Comparison of ENCODE assay signal across 17 cellular contexts in genomic region chr1:211287218-211287617, GRCh38. TPM values are rescaled to one million over a fixed set of nuclear protein-coding genes. Genes with fewer than 3 reads are reported as not detected.
DNase-seq lines count a peak whose midpoint lies in the region; ATAC-seq, FAIRE-seq and TF ChIP-seq lines count a peak whose summit lies in the region.
"Had no signal": no experiment of that assay in that cellular context is flagged by ENCODE, and none has a peak within 500 bp of the region (broad histone marks: within the 10 kb centered on the region; RNA-seq: fewer than 3 reads in every experiment).

No MANE protein-coding gene starts in this region.

- H3K9me3 Mint-ChIP-seq in HFFc6: no peaks in the 10 kb centered on the region
- H3K9me3 Mint-ChIP-seq: CD14-positive monocyte had no signal

- CTCF ChIA-PET in H1 (lab: Charles Lee; ENCODE audit: partially characterized antibody): no interaction called here

- in situ Hi-C loops in gastrocnemius medialis (cut with MboI; ENCODE audit: low sequenced_read_pairs in 4 of 4): no loop called here

- peaks cover 33% of the 10 kb centered on the region for H3K36me3 Mint-ChIP-seq in HFFc6 (ENCODE audit: low read depth)

- no peaks in the 10 kb centered on the region for H3K79me2 ChIP-seq in H1 (ENCODE audit: control insufficient read depth in 1 of 2, insufficient read depth in 2 of 2, low read length in 2 of 2)

- no peak overlapping the region for H4K5ac ChIP-seq in H1 (ENCODE audit: insufficient read length, low read depth, low read length)

- DNase-seq in Right ventricle myocardium superior (no peak), left ventricle myocardium inferior (no peak), NCI-H82 (lab: John Stamatoyannopoulos, UW) (peak; percentile 79), H1 (ENCODE audit: low read depth in 1 of 2, low spot score in 2 of 2) (no peak), gastrocnemius medialis (peak in 1 of 2 donors; percentile 21), HFFc6 (no peak)
- DNase-seq: Caco-2, DMS79, GDM1, GOT3, NCI-H226, NCI-H526, PC-9, SK-N-SH had no signal

- H3K36me3 ChIP-seq in left ventricle myocardium inferior (peaks cover 90% of the 10 kb centered on the region), H1 (ENCODE audit: control insufficient read depth in 2 of 4, insufficient read depth in 4 of 4, low read length in 3 of 4) (peaks cover 7 to 53% (median 32%) of the 10 kb centered on the region in 4 experiments), gastrocnemius medialis (peaks cover 0 to 64% of the 10 kb centered on the region in 2 donors)

- FAIRE-seq in H1 (lab: Jason Lieb, UNC): no peak

- peaks cover 0 to 2% of the 10 kb centered on the region in 2 experiments for H4K20me1 ChIP-seq in H1 (replicated peaks in 1 of 2; ENCODE audit: control insufficient read depth in 1 of 2, insufficient read depth in 2 of 2, low read length in 2 of 2)

- no peak for TF ChIP-seq POLR2A in H1 (IDR thresholded peaks at IDR 0.05; ENCODE audit: control extremely low read depth in 1 of 2, low read depth in 2 of 2, low read length in 2 of 2)
- no peak for TF ChIP-seq POLR2A in gastrocnemius medialis (IDR thresholded peaks at IDR 0.05)

- H3K4me3 Mint-ChIP-seq in HFFc6: no peak overlapping the region
- H3K4me3 Mint-ChIP-seq: CD14-positive monocyte had no signal

- no peak overlapping the region for H2BK12ac ChIP-seq in H1 (ENCODE audit: low read depth, low read length)

- no peak overlapping the region for H4K91ac ChIP-seq in H1 (replicated peaks; ENCODE audit: insufficient read length, low read length)

- H2AK5ac ChIP-seq in H1 (ENCODE audit: low read depth, low read length): no peak overlapping the region

- H4K8ac ChIP-seq in H1 (ENCODE audit: extremely low read depth, insufficient read depth, low read length): no peak overlapping the region

- no peak overlapping the region for H2BK5ac ChIP-seq in H1 (ENCODE audit: low read depth, low read length)

- peaks cover 3% of the 10 kb centered on the region; the same call in 1 of the 2 replicates for H3K79me1 ChIP-seq in H1 (ENCODE audit: low read depth, low read length)

- H3K14ac ChIP-seq in H1 (ENCODE audit: insufficient read length): no peak overlapping the region

- H3K27ac ChIP-seq in left ventricle myocardium inferior (replicated peaks) (no peak overlapping the region), H1 (ENCODE audit: low read depth, low read length) (no peak overlapping the region), gastrocnemius medialis (peak overlapping the region; percentile 19 to 67 (median 36))
- H3K27ac ChIP-seq: PC-9 had no signal

- H2AFZ ChIP-seq in H1 (ENCODE audit: low read length): no peak overlapping the region
- H2AFZ ChIP-seq: PC-9 had no signal

- intact Hi-C loops in Right ventricle myocardium superior (cut with DNase I): no loop called here
- intact Hi-C loops in left ventricle myocardium inferior (cut with micrococcal nuclease): no loop called here
- intact Hi-C loops in gastrocnemius medialis (cut with DNase I; ENCODE audit: low total_unique reads): no loop called here

- H3K27ac Mint-ChIP-seq in HFFc6: no peak overlapping the region; the same call in 1 of the 2 replicates

- H2BK20ac ChIP-seq in H1 (ENCODE audit: low read length): no peak overlapping the region

- POLR2A ChIA-PET in H1 (lab: Charles Lee; ENCODE audit: partially characterized antibody): no interaction called here

- H3K9me3 ChIP-seq in left ventricle myocardium inferior (replicated peaks) (no peaks in the 10 kb centered on the region), H1 (ENCODE audit: insufficient read depth in 2 of 2, low read depth in 1 of 2, low read length in 1 of 2) (no peaks in the 10 kb centered on the region), gastrocnemius medialis (no peaks in the 10 kb centered on the region)
- H3K9me3 ChIP-seq: Caco-2, SK-N-SH had no signal

- no peaks in the 10 kb centered on the region; the same call in 1 of the 2 replicates for H3K4me1 Mint-ChIP-seq in HFFc6 (ENCODE audit: low read depth)
- H3K4me1 Mint-ChIP-seq: CD14-positive monocyte had no signal

- no peak overlapping the region for H3K18ac ChIP-seq in H1 (ENCODE audit: extremely low read depth, low read length)

- H3K4me3 ChIP-seq in left ventricle myocardium inferior (no peak overlapping the region), H1 (ENCODE audit: extremely low read depth in 1 of 4, insufficient read depth in 2 of 4, low read depth in 3 of 4, low read length in 4 of 4) (no peak overlapping the region), gastrocnemius medialis (no peak overlapping the region)
- H3K4me3 ChIP-seq: PC-9 had no signal

- no peak for TF ChIP-seq RAD21 in H1 (IDR thresholded peaks at IDR 0.05 in 1 of 2, conservative IDR thresholded peaks at IDR 0.05 in 1 of 2; ENCODE audit: low read depth in 2 of 2, low read length in 2 of 2)

- H3K4me1 ChIP-seq in left ventricle myocardium inferior (peaks cover 10% of the 10 kb centered on the region), H1 (replicated peaks in 1 of 4; ENCODE audit: control insufficient read depth in 3 of 4, insufficient read depth in 4 of 4, low read length in 3 of 4) (no peaks in the 10 kb centered on the region), gastrocnemius medialis (peaks cover 12 to 14% of the 10 kb centered on the region in 2 donors)
- H3K4me1 ChIP-seq: Caco-2 had no signal

- no peak overlapping the region for H2BK120ac ChIP-seq in H1 (replicated peaks; ENCODE audit: low read depth, low read length)

- H3K4me2 ChIP-seq in H1 (ENCODE audit: insufficient read depth in 1 of 2, low read depth in 2 of 2, low read length in 2 of 2): no peak overlapping the region
- H3K4me2 ChIP-seq: PC-9, SK-N-SH had no signal

- ATAC-seq in Right ventricle myocardium superior (ENCODE audit: poor library complexity) (peak; percentile 43), gastrocnemius medialis (peak; percentile 12 to 73), HG03571 (IDR thresholded peaks at IDR 0.05; ENCODE audit: unreplicated experiment) (no peak), GM18909 (IDR thresholded peaks at IDR 0.05; ENCODE audit: poor library complexity, unreplicated experiment) (no peak)

- no peaks in the 10 kb centered on the region for H3K23me2 ChIP-seq in H1 (ENCODE audit: low read depth, low read length)

- no peak overlapping the region for H3K4ac ChIP-seq in H1 (replicated peaks; ENCODE audit: insufficient read length, low read depth, low read length)

- H3K27me3 ChIP-seq in left ventricle myocardium inferior (ENCODE audit: low read depth) (no peaks in the 10 kb centered on the region), H1 (replicated peaks in 1 of 4; ENCODE audit: control insufficient read depth in 3 of 4, extremely low read depth in 1 of 4, insufficient read depth in 3 of 4, low read length in 3 of 4) (no peaks in the 10 kb centered on the region), gastrocnemius medialis (no peaks in the 10 kb centered on the region)

- no peaks in the 10 kb centered on the region for H3K27me3 Mint-ChIP-seq in HFFc6 (ENCODE audit: insufficient read depth)

- H3K56ac ChIP-seq in H1 (replicated peaks; ENCODE audit: insufficient read length, low read depth, low read length): no peak overlapping the region

- 92% methylated on average over 3 of the region's 3 CpGs; no CpG with 5 or more reads in 1 of the 2 experiments for WGBS in H1 (ENCODE audit: extremely low coverage in 1 of 2, insufficient coverage in 1 of 2, insufficient read length in 1 of 2, insufficient replicate concordance in 2 of 2, low coverage in 1 of 2, low lambda C conversion rate in 2 of 2, missing lambda C conversion rate in 1 of 2), 2 experiments

- no peak overlapping the region for H2BK15ac ChIP-seq in H1 (ENCODE audit: low read length)

- H3K23ac ChIP-seq in H1 (ENCODE audit: insufficient read length): no peak overlapping the region

- H3K9ac ChIP-seq in H1 (replicated peaks in 1 of 4; ENCODE audit: extremely low read depth in 1 of 4, low read depth in 3 of 4, low read length in 3 of 4): no peak overlapping the region
- H3K9ac ChIP-seq: SK-N-SH had no signal

- no peak for TF ChIP-seq EP300 in H1 (IDR thresholded peaks at IDR 0.05; ENCODE audit: borderline replicate concordance in 1 of 2, low read depth in 2 of 2, low read length in 2 of 2)

- TF ChIP-seq CTCF in left ventricle myocardium inferior (IDR thresholded peaks at IDR 0.05; ENCODE audit: borderline replicate concordance) (no peak), H1 (IDR thresholded peaks at IDR 0.05; ENCODE audit: control extremely low read depth in 1 of 3, insufficient read depth in 1 of 3, low read depth in 1 of 3, low read length in 3 of 3) (no peak), gastrocnemius medialis (IDR thresholded peaks at IDR 0.05 in 4 of 5, conservative IDR thresholded peaks at IDR 0.05 in 1 of 5) (no peak), HFFc6 (IDR thresholded peaks at IDR 0.05) (no peak)

TF ChIP-seq in H1, 55 proteins besides CTCF, POLR2A, EP300 and RAD21 (continues in another document):
- TF ChIP-seq MAFK (IDR thresholded peaks at IDR 0.05; ENCODE audit: low read depth, low read length): peak; percentile 76; the same call in 1 of the 2 replicates

RNA-seq across cellular contexts. Expression of gene RCOR3, which starts 28.1 kb away (rescaled TPM):
- total RNA-seq in Right ventricle myocardium superior (52.0 TPM), left ventricle myocardium inferior (48.3 TPM), gastrocnemius medialis (10 to 100 TPM; 41.3 to 72.9 (median 61.3) TPM)
- 28.0 and 36.3 TPM in 2 replicates for total RNA-seq in H1 (2021; fragmentation: NEBNext Ultra II Directional; extraction: Animal tissue kit (Norgen Biotek cat#: 25700))
- 21.4 and 27.0 TPM in 2 replicates for polyA plus RNA-seq in H1 (2011; rRNA removed)
- 24.8 TPM for polyA plus RNA-seq in H1 (2011; cell fraction: cytosol; rRNA removed)
- polyA plus RNA-seq in H1 (2011; cell fraction: nucleus; rRNA removed): 74.9 TPM
- polyA plus RNA-seq in H1 (2012, experiment 1 of 2): 21.3 to 27.7 TPM (median 26.3 TPM) in 4 replicates
- 2.4 TPM for polyA plus RNA-seq in H1 (2012, experiment 2 of 2)
- polyA plus RNA-seq in H1 (2013, experiment 1 of 2): 24.1 TPM
- 21.4 TPM for polyA plus RNA-seq in H1 (2013, experiment 2 of 2)
- polyA minus RNA-seq in H1 (2011; rRNA and poly(A)+ RNA removed): 42.7 and 53.9 TPM in 2 replicates
- polyA minus RNA-seq in H1 (2011; cell fraction: cytosol; rRNA and poly(A)+ RNA removed): 23.8 TPM
- polyA minus RNA-seq in H1 (2011; cell fraction: nucleus; rRNA and poly(A)+ RNA removed): 133 TPM
- total RNA-seq in HFFc6 (2021; fragmentation: NEBNext Ultra II Directional; extraction: Animal tissue kit (Norgen Biotek cat#: 25700)): 10 to 100 TPM; 22.7 to 30.9 (median 24.8) TPM

RNA-seq across cellular contexts. Expression of gene TRAF5, which starts 39.4 kb away (rescaled TPM):
- total RNA-seq in Right ventricle myocardium superior (1.5 TPM), left ventricle myocardium inferior (1.5 TPM), gastrocnemius medialis (under 1 TPM; 0.29 to 0.84 (median 0.60) TPM)
- total RNA-seq in H1 (2021; fragmentation: NEBNext Ultra II Directional; extraction: Animal tissue kit (Norgen Biotek cat#: 25700)): 17.1 and 17.9 TPM in 2 replicates
- 11.7 and 13.0 TPM in 2 replicates for polyA plus RNA-seq in H1 (2011; rRNA removed)
- 19.8 TPM for polyA plus RNA-seq in H1 (2011; cell fraction: cytosol; rRNA removed)
- 32.7 TPM for polyA plus RNA-seq in H1 (2011; cell fraction: nucleus; rRNA removed)
- 12.9 to 18.7 TPM (median 16.8 TPM) in 4 replicates for polyA plus RNA-seq in H1 (2012, experiment 1 of 2)
- polyA plus RNA-seq in H1 (2012, experiment 2 of 2): 0.73 TPM
- polyA plus RNA-seq in H1 (2013, experiment 1 of 2): 8.2 TPM
- polyA plus RNA-seq in H1 (2013, experiment 2 of 2): 8.3 TPM
- polyA minus RNA-seq in H1 (2011; rRNA and poly(A)+ RNA removed): 17.2 and 19.7 TPM in 2 replicates
- 9.0 TPM for polyA minus RNA-seq in H1 (2011; cell fraction: cytosol; rRNA and poly(A)+ RNA removed)
- polyA minus RNA-seq in H1 (2011; cell fraction: nucleus; rRNA and poly(A)+ RNA removed): 26.8 TPM
- 10 to 100 TPM in 1 of 6 experiments, 1 to 10 TPM in 5; 7.7 to 12.3 (median 8.7) TPM for total RNA-seq in HFFc6 (2021; fragmentation: NEBNext Ultra II Directional; extraction: Animal tissue kit (Norgen Biotek cat#: 25700))

Comparison
In these comparisons a context has a peak if more than half of its experiments do, and no peak if none do; other contexts are left out.
1. ATAC-seq: peak in Right ventricle myocardium superior (single experiment) and gastrocnemius medialis (2 of 2); none in HG03571 (single experiment) and GM18909 (single experiment).
2. H3K27ac ChIP-seq: peak in gastrocnemius medialis (4 of 4); none in left ventricle myocardium inferior (single experiment) and H1 (single experiment).